ENCODE assay signal across 9 cellular contexts in the genomic region with DNA sequence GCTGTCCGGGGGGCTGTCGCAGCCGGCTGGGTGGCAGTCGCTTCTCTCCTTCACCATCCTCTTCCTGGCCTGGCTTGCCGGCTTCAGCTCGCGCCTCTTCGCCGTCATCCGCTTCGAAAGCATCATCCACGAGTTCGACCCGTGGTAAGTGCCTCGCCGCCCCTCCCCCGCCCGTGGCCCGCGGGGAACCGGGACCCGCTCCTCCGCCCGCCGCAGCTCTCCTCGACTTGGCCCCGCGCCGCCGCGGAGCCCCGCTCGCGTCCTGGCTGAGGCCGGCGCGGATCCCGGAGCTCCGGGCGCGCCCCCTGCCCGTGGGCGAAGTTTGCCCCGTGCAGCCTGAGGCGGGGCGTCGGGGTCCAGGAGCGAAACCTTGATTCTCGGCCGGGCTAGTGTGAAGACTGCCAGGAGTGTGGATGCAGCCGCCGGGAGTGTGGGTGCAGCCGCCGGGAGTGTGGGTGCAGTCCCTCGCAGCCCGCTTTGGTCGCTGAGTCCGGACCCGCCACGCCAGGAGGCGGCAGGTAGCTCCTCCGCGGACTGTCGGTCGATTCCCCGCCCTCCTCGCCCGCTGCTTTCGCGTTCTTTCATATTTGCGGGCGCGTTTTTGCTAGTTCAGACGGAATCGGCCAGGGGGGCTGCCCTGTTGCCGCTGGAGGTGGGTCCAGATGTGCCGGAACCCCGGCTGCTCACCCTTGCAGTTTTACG. TPM values are rescaled to one million over a fixed set of nuclear protein-coding genes. Genes with fewer than 3 reads are reported as not detected.
A peak's percentile ranks its signal among the peaks of the same experiment; 100 is the strongest.
DNase-seq lines count a peak whose midpoint lies in the region; ATAC-seq and FAIRE-seq lines count a peak whose summit lies in the region.
"Had no signal": no experiment of that assay in that cellular context is flagged by ENCODE, and none has a peak within 500 bp of the region (broad histone marks: within the 10 kb centered on the region; RNA-seq: fewer than 3 reads in every experiment).

No MANE protein-coding gene starts in this region.

- intact Hi-C loops in Right ventricle myocardium superior (cut with DNase I) = no loop called here
- intact Hi-C loops in posterior cingulate gyrus (cut with DNase I) = no loop called here

- DNase-seq in DMS 273 (lab: John Stamatoyannopoulos, UW; ENCODE audit: unreplicated experiment) (peak; percentile 68), DMS 273 treated with DMSO at 0.1 percent for 48 hours (lab: John Stamatoyannopoulos, UW) (no peak), RKO (ENCODE audit: low spot score) (peak; percentile 24), Right ventricle myocardium superior (peak; percentile 69), posterior cingulate gyrus (peak; percentile 22 to 90 (median 40)), urothelium cell line (ENCODE audit: low spot score) (peak; percentile 34)
- peak; percentile 65 for DNase-seq in activated naive CD4-positive, alpha-beta T cell treated with anti-CD3 and anti-CD28 coated beads, Interleukin-2, amount 50 U/mL, for 16 hours

- ATAC-seq in HG02885 (IDR thresholded peaks at IDR 0.05; ENCODE audit: poor library complexity, unreplicated experiment) (peak; percentile 1), Right ventricle myocardium superior (ENCODE audit: poor library complexity) (no peak)

- FAIRE-seq in urothelium cell line (lab: Jason Lieb, UNC) = no peak
- FAIRE-seq: A204.1 had no signal

RNA-seq across cellular contexts. Expression of a gene that starts 0.6 kb away (rescaled TPM):
- total RNA-seq in Right ventricle myocardium superior = 85.3 TPM
